16 cellular contexts compared by ENCODE assay signal in the genomic region with DNA sequence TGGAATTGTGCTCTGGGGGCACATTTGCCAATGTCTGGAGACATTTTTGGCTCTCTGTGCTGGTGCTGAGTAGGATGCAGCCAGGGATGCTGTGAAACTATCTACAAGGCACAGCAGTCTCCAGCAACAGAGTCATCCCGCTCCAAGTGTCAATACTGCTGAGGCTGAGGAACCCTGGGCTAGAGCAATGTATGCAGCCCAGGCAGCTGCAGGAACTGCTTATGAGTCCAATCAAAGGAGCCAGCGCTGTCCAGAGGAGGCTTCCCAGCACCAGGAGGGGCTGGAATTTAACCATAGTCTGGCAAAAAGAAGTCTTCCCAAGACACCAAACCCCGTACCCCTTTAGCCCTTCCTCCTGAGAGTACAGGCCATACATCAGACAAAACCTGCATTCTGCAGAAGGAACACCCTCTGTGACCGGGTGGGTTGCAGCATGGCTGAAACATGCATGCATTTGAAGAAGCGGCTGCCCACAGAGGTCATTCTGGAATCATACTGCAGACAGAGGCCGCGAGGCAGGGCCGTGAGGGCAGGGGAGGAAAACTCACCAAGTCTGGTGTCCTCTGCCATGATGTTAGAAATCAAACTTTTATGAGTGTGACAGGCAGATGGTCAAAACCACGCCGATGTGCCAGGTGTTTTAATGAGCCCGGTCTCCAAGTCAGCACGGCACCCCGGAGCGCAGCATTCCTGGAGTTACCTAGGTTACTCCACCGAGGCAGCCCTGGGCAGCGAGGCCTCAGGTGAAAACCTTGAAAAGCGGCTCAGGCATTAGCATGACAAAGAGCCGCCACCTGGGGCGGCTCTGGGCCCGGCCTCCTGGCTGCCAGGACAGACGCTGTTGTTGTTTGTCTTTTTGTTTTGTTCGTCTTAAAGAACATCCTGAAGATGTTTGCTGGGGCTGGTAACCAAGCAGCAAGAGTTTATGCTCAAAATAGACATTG.
DNase-seq lines count a peak whose midpoint lies in the region; ATAC-seq and TF ChIP-seq lines count a peak whose summit lies in the region.
"Had no signal": no experiment of that assay in that cellular context is flagged by ENCODE, and none has a peak within 500 bp of the region (broad histone marks: within the 10 kb centered on the region; RNA-seq: fewer than 3 reads in every experiment).

No MANE protein-coding gene starts in this region.

- peak overlapping the region; percentile 38 for H2AK5ac ChIP-seq in neuronal stem cell (ENCODE audit: low read depth, low read length)

- H3K79me1 ChIP-seq in neuronal stem cell (ENCODE audit: low read depth, low read length) = no peaks in the 10 kb centered on the region

- H3K4ac ChIP-seq in neuronal stem cell (ENCODE audit: low read length) = no peak overlapping the region

- H3K9me3 Mint-ChIP-seq in GM23338 = peaks cover 46% of the 10 kb centered on the region
- H3K9me3 Mint-ChIP-seq in endodermal cell = peaks cover 44% of the 10 kb centered on the region
- H3K9me3 Mint-ChIP-seq in activated CD4-positive, alpha-beta T cell treated with anti-CD3 and anti-CD28 coated beads, Interleukin-2, amount 10 ng/mL, durations not matched to agents 24 days and 14 days = peaks cover 13% of the 10 kb centered on the region
- peaks cover 13 to 24% of the 10 kb centered on the region in 2 donors for H3K9me3 Mint-ChIP-seq in activated T-cell treated with anti-CD3 and anti-CD28 coated beads, Interleukin-2, amount 50 U/mL, for 72 hours

- H2AFZ ChIP-seq in GM23338 = peak overlapping the region; percentile 6; the same call in 1 of the 2 replicates
- peak overlapping the region; percentile 66 for H2AFZ ChIP-seq in neuronal stem cell (ENCODE audit: low read length)

- H3K4me2 ChIP-seq in GM23338 = peak overlapping the region; percentile 76
- H3K4me2 ChIP-seq in neuronal stem cell (ENCODE audit: insufficient read depth, low read length, poor library complexity, severe bottlenecking) = peak overlapping the region; percentile 52

- 12 to 20% methylated on average over 17 to 22 of the region's 22 CpGs for WGBS in endodermal cell (ENCODE audit: insufficient coverage in 1 of 2, insufficient read length in 1 of 2), 2 experiments
- WGBS in neuronal stem cell (ENCODE audit: extremely low coverage in 2 of 2, insufficient read length in 2 of 2, insufficient replicate concordance in 1 of 2), 2 donors = no CpG with 5 or more reads among the region's 22 CpGs

- H3K9ac ChIP-seq in endodermal cell (ENCODE audit: extremely low read depth, low read length, poor library complexity, severe bottlenecking) = no peak overlapping the region
- H3K9ac ChIP-seq in neuronal stem cell (ENCODE audit: low read depth, low read length, poor library complexity) = no peak overlapping the region

- H3K36me3 ChIP-seq in GM23338 (ENCODE audit: insufficient read depth) (peaks cover 18% of the 10 kb centered on the region; the same call in 1 of the 2 replicates), endodermal cell (ENCODE audit: control insufficient read depth, insufficient read depth, low read length) (no peaks in the 10 kb centered on the region), neuronal stem cell (replicated peaks in 1 of 2; ENCODE audit: control insufficient read depth in 2 of 2, insufficient read depth in 2 of 2, low read length in 2 of 2) (peaks cover 0 to 1% of the 10 kb centered on the region in 2 donors)
- H3K36me3 ChIP-seq: BE2C, heart right ventricle, MG63, right atrium auricular region, SJCRH30 had no signal

- H3K4me3 Mint-ChIP-seq in GM23338 = peak overlapping the region; percentile 52
- H3K4me3 Mint-ChIP-seq in endodermal cell = peak overlapping the region; percentile 47
- no peak overlapping the region for H3K4me3 Mint-ChIP-seq in activated CD4-positive, alpha-beta T cell treated with anti-CD3 and anti-CD28 coated beads, Interleukin-2, amount 10 ng/mL, durations not matched to agents 24 days and 14 days
- H3K4me3 Mint-ChIP-seq in activated T-cell treated with anti-CD3 and anti-CD28 coated beads, Interleukin-2, amount 50 U/mL, for 72 hours = no peak overlapping the region
- H3K4me3 Mint-ChIP-seq: activated naive CD4-positive, alpha-beta T cell treated with anti-CD3 and anti-CD28 coated beads, Interleukin-2, amount 50 U/mL, for 24 hours had no signal

- no peak overlapping the region for H4K91ac ChIP-seq in neuronal stem cell (ENCODE audit: low read depth, low read length, poor library complexity)

- peaks cover 8% of the 10 kb centered on the region; the same call in 1 of the 2 replicates for H3K9me2 ChIP-seq in GM23338 (ENCODE audit: insufficient read depth)

- H2BK5ac ChIP-seq in neuronal stem cell (ENCODE audit: low read length) = no peak overlapping the region

- H2BK12ac ChIP-seq in neuronal stem cell (ENCODE audit: low read length) = peak overlapping the region; percentile 35

- H3K23ac ChIP-seq in neuronal stem cell (ENCODE audit: low read depth, low read length, poor library complexity) = no peak overlapping the region

- H4K20me1 ChIP-seq in GM23338 (replicated peaks; ENCODE audit: insufficient read depth) = no peaks in the 10 kb centered on the region

- no peaks in the 10 kb centered on the region for H3K79me2 ChIP-seq in GM23338 (replicated peaks; ENCODE audit: insufficient read depth)

- peak overlapping the region; percentile 93 for H3K27ac ChIP-seq in GM23338 (ENCODE audit: low read depth)
- peak overlapping the region; percentile 85 for H3K27ac ChIP-seq in endodermal cell (ENCODE audit: low read depth, low read length)
- peak overlapping the region; percentile 48 for H3K27ac ChIP-seq in neuronal stem cell (replicated peaks; ENCODE audit: low read length)
- H3K27ac ChIP-seq: heart right ventricle, right atrium auricular region, SJCRH30 had no signal

- H3K4me1 ChIP-seq in GM23338 (ENCODE audit: insufficient read depth) (peaks cover 25% of the 10 kb centered on the region), endodermal cell (ENCODE audit: control insufficient read depth, insufficient read depth, low read length) (peaks cover 12% of the 10 kb centered on the region), neuronal stem cell (ENCODE audit: control insufficient read depth in 2 of 2, insufficient read depth in 1 of 2, low read depth in 1 of 2, low read length in 2 of 2) (peaks cover 27 to 31% of the 10 kb centered on the region in 2 donors)
- H3K4me1 ChIP-seq: SJCRH30 had no signal

- no peak overlapping the region for H4K8ac ChIP-seq in neuronal stem cell (ENCODE audit: low read depth, low read length)

- DNase-seq in GM23338 (ENCODE audit: low spot score) (peak; percentile 98), NCI-H2171 (lab: John Stamatoyannopoulos, UW) (peak; percentile 13), endodermal cell (peak; percentile 96), neuronal stem cell (ENCODE audit: low spot score) (peak; percentile 64), cerebellar nuclear complex (lab: John Stamatoyannopoulos, UW) (no peak)
- DNase-seq in stimulated activated CD4-positive, alpha-beta T cell treated with anti-CD3 and anti-CD28 coated beads, Interleukin-12 subunit alpha, Interleukin-12 subunit beta, amount 100 ng/mL, for 4 hours = no peak
- no peak for DNase-seq in activated CD4-positive, alpha-beta T cell treated with anti-CD3 and anti-CD28 coated beads, Interleukin-2, amount 10 ng/mL, durations not matched to agents 24 days and 14 days
- DNase-seq in activated T-cell treated with anti-CD3 and anti-CD28 coated beads, Interleukin-2, amount 50 U/mL, for 72 hours = no peak
- DNase-seq: caudate nucleus, heart right ventricle, MG63, midbrain, SJCRH30 had no signal

- H3K18ac ChIP-seq in neuronal stem cell (ENCODE audit: low read length) = peak overlapping the region; percentile 36

- ATAC-seq in GM23338 = peak; percentile 90
- ATAC-seq in activated T-cell treated with anti-CD3 and anti-CD28 coated beads, Interleukin-2, amount 50 U/mL, for 72 hours (replicated peaks in 1 of 2) = no peak
- ATAC-seq: heart right ventricle had no signal

- no peak for TF ChIP-seq CTCF in GM23338 (conservative IDR thresholded peaks at IDR 0.05; ENCODE audit: low read depth in 2 of 2)
- TF ChIP-seq CTCF in endodermal cell (conservative IDR thresholded peaks at IDR 0.05) = peak; percentile 25

- peak overlapping the region; percentile 32 for H2BK120ac ChIP-seq in neuronal stem cell (ENCODE audit: low read depth, low read length)

- peaks cover 3% of the 10 kb centered on the region for H3F3A ChIP-seq in GM23338 (replicated peaks; ENCODE audit: low read depth)

- peaks cover 39% of the 10 kb centered on the region for H3K9me3 ChIP-seq in endodermal cell (ENCODE audit: control insufficient read depth, low read length)
- H3K9me3 ChIP-seq in neuronal stem cell (replicated peaks in 1 of 2; ENCODE audit: control insufficient read depth in 2 of 2, insufficient read depth in 1 of 2, low read depth in 1 of 2, low read length in 2 of 2) = peaks cover 10 to 22% of the 10 kb centered on the region in 2 donors
- H3K9me3 ChIP-seq: BE2C had no signal

- peaks cover 20% of the 10 kb centered on the region for H3K27me3 Mint-ChIP-seq in GM23338 (ENCODE audit: insufficient read depth, low read depth, poor library complexity)
- H3K27me3 Mint-ChIP-seq in endodermal cell (ENCODE audit: insufficient read depth) = no peaks in the 10 kb centered on the region
- no peaks in the 10 kb centered on the region for H3K27me3 Mint-ChIP-seq in activated CD4-positive, alpha-beta T cell treated with anti-CD3 and anti-CD28 coated beads, Interleukin-2, amount 10 ng/mL, durations not matched to agents 24 days and 14 days
- H3K27me3 Mint-ChIP-seq in activated T-cell treated with anti-CD3 and anti-CD28 coated beads, Interleukin-2, amount 50 U/mL, for 72 hours (ENCODE audit: low read depth) = peaks cover 11% of the 10 kb centered on the region

- no peak overlapping the region for H3K14ac ChIP-seq in neuronal stem cell (ENCODE audit: low read length)

- H3K4me3 ChIP-seq in GM23338 (peak overlapping the region; percentile 44), endodermal cell (ENCODE audit: low read length) (no peak overlapping the region), neuronal stem cell (ENCODE audit: low read length in 2 of 2) (no peak overlapping the region)
- H3K4me3 ChIP-seq: heart right ventricle, MG63, right atrium auricular region, SJCRH30 had no signal

- H3K4me1 Mint-ChIP-seq in GM23338 (peaks cover 46% of the 10 kb centered on the region), endodermal cell (peaks cover 37% of the 10 kb centered on the region)
- no peaks in the 10 kb centered on the region for H3K4me1 Mint-ChIP-seq in activated CD4-positive, alpha-beta T cell treated with anti-CD3 and anti-CD28 coated beads, Interleukin-2, amount 10 ng/mL, durations not matched to agents 24 days and 14 days
- no peaks in the 10 kb centered on the region for H3K4me1 Mint-ChIP-seq in activated T-cell treated with anti-CD3 and anti-CD28 coated beads, Interleukin-2, amount 50 U/mL, for 72 hours (ENCODE audit: low read depth)

- H3K27me3 ChIP-seq in GM23338 (ENCODE audit: insufficient read depth) (0 out of 2 replicates have a peak, but pooled peaks cover 12% of the 10 kb centered on the region), endodermal cell (ENCODE audit: control insufficient read depth, insufficient read depth, low read length, poor library complexity, severe bottlenecking) (no peaks in the 10 kb centered on the region), neuronal stem cell (ENCODE audit: control insufficient read depth in 3 of 3, insufficient read depth in 3 of 3, low read depth in 1 of 3, low read length in 3 of 3) (no peaks in the 10 kb centered on the region)
- H3K27me3 ChIP-seq: BE2C, MG63, right atrium auricular region had no signal

- H3K36me3 Mint-ChIP-seq in GM23338 (ENCODE audit: low read depth) = peaks cover 44% of the 10 kb centered on the region
- H3K36me3 Mint-ChIP-seq in endodermal cell (ENCODE audit: low read depth) = peaks cover 19% of the 10 kb centered on the region
- no peaks in the 10 kb centered on the region for H3K36me3 Mint-ChIP-seq in activated CD4-positive, alpha-beta T cell treated with anti-CD3 and anti-CD28 coated beads, Interleukin-2, amount 10 ng/mL, durations not matched to agents 24 days and 14 days (ENCODE audit: low read depth)
- peaks cover 10 to 16% of the 10 kb centered on the region in 2 donors for H3K36me3 Mint-ChIP-seq in activated T-cell treated with anti-CD3 and anti-CD28 coated beads, Interleukin-2, amount 50 U/mL, for 72 hours (ENCODE audit: insufficient read depth in 2 of 2)

- intact Hi-C loops in activated CD4-positive, alpha-beta T cell treated with anti-CD3 and anti-CD28 coated beads, Interleukin-2, amount 10 ng/mL, durations not matched to agents 24 days and 14 days (cut with micrococcal nuclease) = no loop called here

- H2BK15ac ChIP-seq in neuronal stem cell (ENCODE audit: low read length) = no peak overlapping the region

- H3K27ac Mint-ChIP-seq in GM23338 (peak overlapping the region; percentile 35; the same call in 1 of the 2 replicates), endodermal cell (peak overlapping the region; percentile 95)
- H3K27ac Mint-ChIP-seq in activated CD4-positive, alpha-beta T cell treated with anti-CD3 and anti-CD28 coated beads, Interleukin-2, amount 10 ng/mL, durations not matched to agents 24 days and 14 days = no peak overlapping the region
- H3K27ac Mint-ChIP-seq in activated T-cell treated with anti-CD3 and anti-CD28 coated beads, Interleukin-2, amount 50 U/mL, for 72 hours = no peak overlapping the region
- H3K27ac Mint-ChIP-seq: activated naive CD4-positive, alpha-beta T cell treated with anti-CD3 and anti-CD28 coated beads, Interleukin-2, amount 50 U/mL, for 24 hours had no signal

Comparison
In these comparisons a context has a peak if more than half of its experiments do, and no peak if none do; other contexts are left out.
1. DNase-seq: peak in GM23338 (single experiment), NCI-H2171 (single experiment), endodermal cell (single experiment) and neuronal stem cell (single experiment); none in stimulated activated CD4-positive, alpha-beta T cell treated with anti-CD3 and anti-CD28 coated beads, Interleukin-12 subunit alpha, Interleukin-12 subunit beta, amount 100 ng/mL, for 4 hours (single experiment), cerebellar nuclear complex (0 of 2), activated CD4-positive, alpha-beta T cell treated with anti-CD3 and anti-CD28 coated beads, Interleukin-2, amount 10 ng/mL, durations not matched to agents 24 days and 14 days (single experiment) and activated T-cell treated with anti-CD3 and anti-CD28 coated beads, Interleukin-2, amount 50 U/mL, for 72 hours (0 of 2).
2. H3K27ac Mint-ChIP-seq: peak in GM23338 (single experiment) and endodermal cell (single experiment); none in activated CD4-positive, alpha-beta T cell treated with anti-CD3 and anti-CD28 coated beads, Interleukin-2, amount 10 ng/mL, durations not matched to agents 24 days and 14 days (single experiment) and activated T-cell treated with anti-CD3 and anti-CD28 coated beads, Interleukin-2, amount 50 U/mL, for 72 hours (single experiment).
3. H3K4me3 Mint-ChIP-seq: peak in GM23338 (single experiment) and endodermal cell (single experiment); none in activated CD4-positive, alpha-beta T cell treated with anti-CD3 and anti-CD28 coated beads, Interleukin-2, amount 10 ng/mL, durations not matched to agents 24 days and 14 days (single experiment) and activated T-cell treated with anti-CD3 and anti-CD28 coated beads, Interleukin-2, amount 50 U/mL, for 72 hours (0 of 2).
4. Peak in every context shown above with its lines, with median percentiles within 50 percentile points of each other: H3K27ac ChIP-seq.